20 cellular contexts compared by ENCODE assay signal in the genomic region with DNA sequence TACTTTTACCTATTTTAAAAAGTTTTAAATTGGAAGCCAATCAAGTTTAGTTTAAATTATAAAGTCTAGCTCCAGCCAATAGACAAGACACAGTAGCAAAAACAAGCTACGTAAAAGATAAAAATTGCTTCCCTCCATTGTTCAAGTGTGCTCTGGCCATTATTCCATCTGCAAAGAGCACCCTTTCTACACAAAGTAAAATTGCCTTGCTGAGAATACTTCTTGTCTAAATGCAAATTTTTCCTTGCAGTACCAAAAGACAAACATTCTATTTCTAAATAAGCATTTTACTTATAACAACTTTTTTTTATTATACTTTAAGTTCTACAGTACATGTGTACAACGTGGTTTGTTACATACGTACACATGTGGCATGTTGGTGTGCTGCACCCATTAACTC.
"Had no signal": no experiment of that assay in that cellular context is flagged by ENCODE, and none has a peak within 500 bp of the region (broad histone marks: within the 10 kb centered on the region; RNA-seq: fewer than 3 reads in every experiment).

No MANE protein-coding gene starts in this region.

- ATAC-seq: activated CD4-positive, alpha-beta T cell treated with anti-CD3 and anti-CD28 coated beads for 36 hours; activated CD8-positive, alpha-beta memory T cell treated with anti-CD3 and anti-CD28 coated beads, Interleukin-2, amount 10 ng/mL, durations not matched to agents 7 days and 5 days; activated CD8-positive, alpha-beta T cell treated with anti-CD3 and anti-CD28 coated beads, Interleukin-2, amount 10 ng/mL, durations not matched to agents 7 days and 5 days; foreskin keratinocyte; heart left ventricle; lower lobe of right lung; natural killer cell; right cardiac atrium had no signal

- H3K27me3 ChIP-seq: esophagus muscularis mucosa, foreskin keratinocyte, heart left ventricle, neural progenitor cell, tibial nerve had no signal

- H3K4me1 ChIP-seq: esophagus muscularis mucosa, foreskin keratinocyte, heart left ventricle, lower lobe of right lung, tibial nerve had no signal

- H2AFZ ChIP-seq: neural progenitor cell had no signal

- H3K27ac ChIP-seq: esophagus muscularis mucosa, foreskin keratinocyte, heart left ventricle, lower lobe of right lung, neural progenitor cell, tibial nerve had no signal

- H3K4me2 ChIP-seq: neural progenitor cell had no signal

- H3K4me3 ChIP-seq: esophagus muscularis mucosa, heart left ventricle, lower lobe of right lung, neural progenitor cell, tibial nerve had no signal

- DNase-seq: activated CD4-positive, alpha-beta T cell treated with anti-CD3 and anti-CD28 coated beads for 36 hours; activated CD4-positive, CD25-positive, alpha-beta regulatory T cell; activated CD8-positive, alpha-beta memory T cell treated with anti-CD3 and anti-CD28 coated beads, Interleukin-2, amount 10 ng/mL, durations not matched to agents 7 days and 5 days; activated CD8-positive, alpha-beta T cell treated with anti-CD3 and anti-CD28 coated beads, Interleukin-2, amount 10 ng/mL, durations not matched to agents 7 days and 5 days; activated effector memory CD4-positive, alpha-beta T cell treated with Interleukin-2 at 50 U/mL for 16 hours; activated naive CD4-positive, alpha-beta T cell treated with Interleukin-2 at 50 U/mL for 16 hours; anterior cingulate cortex; dermis blood vessel endothelial cell; effector CD4-positive, alpha-beta T cell; foreskin keratinocyte; heart left ventricle; lower lobe of right lung; mesenchymal stem cell; natural killer cell; right cardiac atrium; stimulated activated CD4-positive, alpha-beta T cell treated with anti-CD3 and anti-CD28 coated beads, Interleukin-15, amount 100 ng/mL, for 24 hours; stimulated activated naive CD4-positive, alpha-beta T cell treated with Interleukin-2 at 50 U/mL for 16 hours had no signal

- H3K9ac ChIP-seq: neural progenitor cell had no signal

- H3K36me3 ChIP-seq: lower lobe of right lung, neural progenitor cell had no signal
